Comparison of ENCODE assay signal across 21 cellular contexts in genomic region chr17:1978396-1978962, GRCh38. TPM values are rescaled to one million over a fixed set of nuclear protein-coding genes. Genes with fewer than 3 reads are reported as not detected.
DNase-seq lines count a peak whose midpoint lies in the region; ATAC-seq and TF ChIP-seq lines count a peak whose summit lies in the region.
"Had no signal": no experiment of that assay in that cellular context is flagged by ENCODE, and none has a peak within 500 bp of the region (broad histone marks: within the 10 kb centered on the region; RNA-seq: fewer than 3 reads in every experiment).

No MANE protein-coding gene starts in this region.

- H3K4me1 ChIP-seq in mammary epithelial cell (ENCODE audit: insufficient read depth, low read length) (peaks cover 9% of the 10 kb centered on the region), breast epithelium (no peaks in the 10 kb centered on the region)

- ATAC-seq in GM21515 (IDR thresholded peaks at IDR 0.05; ENCODE audit: unreplicated experiment): no peak
- ATAC-seq: HCT116, Right ventricle myocardium inferior had no signal

- no peak for DNase-seq in mammary epithelial cell
- DNase-seq in breast epithelium (ENCODE audit: low spot score in 2 of 2): no peak
- DNase-seq in cerebellum (ENCODE audit: low spot score): peak; percentile 63
- no peak for DNase-seq in hypothalamus (lab: John Stamatoyannopoulos, UW)
- DNase-seq in occipital lobe (lab: John Stamatoyannopoulos, UW): no peak
- DNase-seq in AG08396 (ENCODE audit: low spot score): no peak
- DNase-seq: CD4-positive, CD25-positive, alpha-beta regulatory T cell; DMS79; GM23248; KG1; NCI-H1105; NCI-H2029 treated with DMSO at 0.1 percent for 48 hours; NCI-H226; NCI-H510A treated with DMSO at 0.1 percent for 48 hours; NCI-H748 treated with DMSO at 0.1 percent for 48 hours; OCI-M1; SW 1271 had no signal

- peak overlapping the region; percentile 6 for H2AFZ ChIP-seq in mammary epithelial cell (ENCODE audit: low read depth, low read length)
- H2AFZ ChIP-seq in neural cell (ENCODE audit: low read depth, low read length): no peak overlapping the region
- H2AFZ ChIP-seq: GM23248 had no signal

- dilution Hi-C loops in mammary epithelial cell (cut with HindIII; ENCODE audit: low sequenced_read_pairs): loop anchor here (5.0 kb wide), 1 partner anchor 46 kb away; no protein-coding TSS in a partner anchor

- H3K36me3 ChIP-seq in mammary epithelial cell (ENCODE audit: insufficient read depth, low read length) (no peaks in the 10 kb centered on the region), breast epithelium (no peaks in the 10 kb centered on the region), neural cell (ENCODE audit: insufficient read depth, low read length) (no peaks in the 10 kb centered on the region)

- H3K9me3 ChIP-seq in mammary epithelial cell (replicated peaks; ENCODE audit: insufficient read depth, low read length): no peaks in the 10 kb centered on the region
- H3K9me3 ChIP-seq in breast epithelium: no peaks in the 10 kb centered on the region
- H3K9me3 ChIP-seq in neural cell (ENCODE audit: low read length): no peaks in the 10 kb centered on the region

- TF ChIP-seq EP300 in neural cell (conservative IDR thresholded peaks at IDR 0.05; ENCODE audit: poor library complexity, severe bottlenecking): no peak

- TF ChIP-seq POLR2A in breast epithelium (IDR thresholded peaks at IDR 0.05): no peak

- H3K79me2 ChIP-seq in mammary epithelial cell (ENCODE audit: insufficient read depth, low read length): no peaks in the 10 kb centered on the region
- H3K79me2 ChIP-seq in neural cell (replicated peaks; ENCODE audit: insufficient read depth, low read length): no peaks in the 10 kb centered on the region

- H3K4me3 ChIP-seq in mammary epithelial cell (replicated peaks in 1 of 3; ENCODE audit: insufficient read depth in 1 of 3, low read depth in 2 of 3, low read length in 3 of 3) (no peak overlapping the region), breast epithelium (no peak overlapping the region), neural cell (ENCODE audit: low read length) (peak overlapping the region; percentile 60)
- H3K4me3 ChIP-seq: GM23248 had no signal

- H4K20me1 ChIP-seq in mammary epithelial cell (ENCODE audit: insufficient read depth, low read length): no peaks in the 10 kb centered on the region
- H4K20me1 ChIP-seq in neural cell (ENCODE audit: insufficient read depth): no peaks in the 10 kb centered on the region

- 86% methylated on average over 2 of the region's 16 CpGs for WGBS in mammary epithelial cell (ENCODE audit: low coverage, missing lambda C conversion rate)

- no peaks in the 10 kb centered on the region for H3K9me2 ChIP-seq in neural cell (ENCODE audit: insufficient read depth, low read length)

- BruUV-seq in mammary epithelial cell (replicated peaks; lab: Mats Ljungman, UMichigan): no TSS peak

- peaks cover 6% of the 10 kb centered on the region for H3K27me3 ChIP-seq in mammary epithelial cell (ENCODE audit: insufficient read depth, low read length)
- peaks cover 0 to 8% of the 10 kb centered on the region in 2 donors for H3K27me3 ChIP-seq in breast epithelium
- H3K27me3 ChIP-seq in neural cell (ENCODE audit: insufficient read depth, low read depth, low read length): no peaks in the 10 kb centered on the region

- no peaks in the 10 kb centered on the region for H3F3A ChIP-seq in neural cell (ENCODE audit: insufficient read depth, low read length, poor library complexity, severe bottlenecking)

- H3K4me2 ChIP-seq in mammary epithelial cell (ENCODE audit: insufficient read depth, low read depth, low read length): no peak overlapping the region
- H3K4me2 ChIP-seq in neural cell (ENCODE audit: low read length): no peak overlapping the region

- intact Hi-C loops in mammary epithelial cell (cut with micrococcal nuclease) (no loop called here), breast epithelium (cut with DNase I; ENCODE audit: low total_unique reads) (no loop called here)

- H3K9ac ChIP-seq in mammary epithelial cell (ENCODE audit: insufficient read depth, low read length) (no peak overlapping the region), neural cell (ENCODE audit: low read length) (peak overlapping the region; percentile 56)
- H3K9ac ChIP-seq: GM23248 had no signal

- in situ Hi-C loops in mammary epithelial cell (cut with MboI; ENCODE audit: low sequenced_read_pairs in 2 of 2): no loop called here

- CTCF ChIA-PET in mammary epithelial cell (lab: Charles Lee; ENCODE audit: low non-redundant PET): no interaction called here

- TF ChIP-seq CTCF in mammary epithelial cell (conservative IDR thresholded peaks at IDR 0.05 in 1 of 2, IDR thresholded peaks at IDR 0.05 in 1 of 2; ENCODE audit: extremely low read depth in 1 of 2, insufficient read depth in 1 of 2, low read depth in 1 of 2, low read length in 2 of 2): no peak
- no peak for TF ChIP-seq CTCF in breast epithelium (IDR thresholded peaks at IDR 0.05)
- TF ChIP-seq CTCF in neural cell (IDR thresholded peaks at IDR 0.05; ENCODE audit: poor library complexity, severe bottlenecking): no peak

- H3K27ac ChIP-seq in mammary epithelial cell (ENCODE audit: insufficient read depth, low read depth, low read length) (no peak overlapping the region), breast epithelium (no peak overlapping the region), neural cell (ENCODE audit: low read length) (no peak overlapping the region)
- H3K27ac ChIP-seq: GM23248 had no signal

- no peak for TF ChIP-seq RAD21 in neural cell (conservative IDR thresholded peaks at IDR 0.05)

TF ChIP-seq in neural cell, 6 proteins besides CTCF, POLR2A, EP300 and RAD21:
- TF ChIP-seq MXI1 (conservative IDR thresholded peaks at IDR 0.05; ENCODE audit: poor library complexity, severe bottlenecking) (no peak), REST (IDR thresholded peaks at IDR 0.05; ENCODE audit: borderline replicate concordance) (no peak), EZH2 (IDR thresholded peaks at IDR 0.05; ENCODE audit: borderline replicate concordance, insufficient read depth, low read length, poor library complexity, severe bottlenecking) (no peak), SMC3 (conservative IDR thresholded peaks at IDR 0.05; ENCODE audit: poor library complexity) (no peak), POLR2AphosphoS5 (IDR thresholded peaks at IDR 0.05) (no peak)

RNA-seq across cellular contexts. Expression of gene RTN4RL1, which starts 46.7 kb away (rescaled TPM):
- total RNA-seq in mammary epithelial cell: 1 to 10 TPM in 1 of 2 donors, under 1 TPM in 1; under 0.01 to 5.7 TPM
- 2.5 TPM for polyA plus RNA-seq in mammary epithelial cell
- polyA minus RNA-seq in mammary epithelial cell: 1.6 TPM
- total RNA-seq in breast epithelium: 10 to 100 TPM in 2 of 3 donors, 1 to 10 TPM in 1; 3.8 to 19.6 (median 14.1) TPM
- total RNA-seq in cerebellum: 6.9 TPM
- polyA plus RNA-seq in neural cell: 6.6 and 8.1 TPM in 2 replicates
- 11.9 TPM in 2 replicates for polyA minus RNA-seq in neural cell
- total RNA-seq in occipital lobe: 25.0 TPM
- polyA plus RNA-seq: GM23248 had no signal

RNA-seq across cellular contexts. Expression of gene DPH1, which starts 51.5 kb away (rescaled TPM):
- total RNA-seq in mammary epithelial cell (10 to 100 TPM; 29.0 to 36.2 TPM), breast epithelium (10 to 100 TPM; 28.3 to 66.6 (median 55.7) TPM), cerebellum (26.8 TPM), occipital lobe (20.7 TPM)
- polyA plus RNA-seq in mammary epithelial cell (27.4 TPM), neural cell (42.1 and 44.8 TPM in 2 replicates)
- polyA minus RNA-seq in mammary epithelial cell (64.4 TPM), neural cell (22.6 and 28.5 TPM in 2 replicates)
